8 cellular contexts compared by ENCODE assay signal in genomic region chr1:12454406-12455391, GRCh38.
DNase-seq lines count a peak whose midpoint lies in the region; ATAC-seq and TF ChIP-seq lines count a peak whose summit lies in the region.

No MANE protein-coding gene starts in this region.

- H3K27me3 ChIP-seq in right lobe of liver (no peaks in the 10 kb centered on the region), upper lobe of right lung (no peaks in the 10 kb centered on the region)

- peak overlapping the region; percentile 47 to 84 (median 66) for H3K27ac ChIP-seq in right lobe of liver
- H3K27ac ChIP-seq in upper lobe of right lung: peak overlapping the region; percentile 77
- no peak overlapping the region for H3K27ac ChIP-seq in OCI-LY7 (ENCODE audit: low read depth, low read length, poor library complexity, severe bottlenecking)

- POLR2A ChIA-PET in activated naive CD8-positive, alpha-beta T cell treated with anti-CD3 and anti-CD28 coated beads, Interleukin-2, amount 10 ng/mL, durations not matched to agents 7 days and 5 days (lab: Charles Lee): interaction anchor here (1.2 to 13.3 kb wide), 5 partner anchors 17 to 164 kb away, joined by 3 to 164 read pairs (median 18); partner anchors contain the start of gene DHRS3
- POLR2A ChIA-PET in OCI-LY7 (lab: Charles Lee): no interaction called here

- no peak overlapping the region for H3K4me2 ChIP-seq in OCI-LY7 (ENCODE audit: low read length)

- 16% methylated on average over 3 of the region's 4 CpGs for WGBS in right lobe of liver (ENCODE audit: insufficient coverage, low coverage, low lambda C conversion rate, missing lambda C conversion rate)

- H3K9me3 ChIP-seq in right lobe of liver (no peaks in the 10 kb centered on the region), upper lobe of right lung (no peaks in the 10 kb centered on the region), OCI-LY7 (ENCODE audit: low read length) (no peaks in the 10 kb centered on the region)

- no peaks in the 10 kb centered on the region for H3K79me2 ChIP-seq in OCI-LY7 (ENCODE audit: insufficient read depth, low read depth, low read length)

- ATAC-seq in activated T-cell treated with anti-CD3 and anti-CD28 coated beads, Interleukin-2, amount 50 U/mL, for 4 hours: no peak
- no peak for ATAC-seq in activated naive CD8-positive, alpha-beta T cell treated with anti-CD3 and anti-CD28 coated beads, Interleukin-2, amount 10 ng/mL, durations not matched to agents 7 days and 5 days (ENCODE audit: low read depth)
- peak in 2 of 4 donors; percentile 10 to 23 for ATAC-seq in right lobe of liver
- ATAC-seq in upper lobe of right lung: peak; percentile 59

- no TSS peak for BruUV-seq in OCI-LY7 (replicated peaks; lab: Mats Ljungman, UMichigan)

- no peaks in the 10 kb centered on the region for H3K9me2 ChIP-seq in OCI-LY7 (ENCODE audit: insufficient read depth, low read length)

- H3K36me3 Mint-ChIP-seq in activated T-cell treated with anti-CD3 and anti-CD28 coated beads, Interleukin-2, amount 50 U/mL, for 24 hours (ENCODE audit: low read depth): peaks cover 68% of the 10 kb centered on the region
- H3K36me3 Mint-ChIP-seq in activated T-cell treated with anti-CD3 and anti-CD28 coated beads, Interleukin-2, amount 50 U/mL, for 4 hours (ENCODE audit: insufficient read depth): peaks cover 32% of the 10 kb centered on the region
- peaks cover 37% of the 10 kb centered on the region for H3K36me3 Mint-ChIP-seq in activated naive CD8-positive, alpha-beta T cell treated with anti-CD3 and anti-CD28 coated beads, Interleukin-2, amount 10 ng/mL, durations not matched to agents 7 days and 5 days

- TF ChIP-seq CTCF in right lobe of liver (IDR thresholded peaks at IDR 0.05) (no peak), upper lobe of right lung (IDR thresholded peaks at IDR 0.05) (no peak), OCI-LY7 (conservative IDR thresholded peaks at IDR 0.05; ENCODE audit: low read length) (no peak)

- H3K4me1 Mint-ChIP-seq in activated T-cell treated with anti-CD3 and anti-CD28 coated beads, Interleukin-2, amount 50 U/mL, for 24 hours (ENCODE audit: low read depth): peaks cover 88% of the 10 kb centered on the region
- H3K4me1 Mint-ChIP-seq in activated T-cell treated with anti-CD3 and anti-CD28 coated beads, Interleukin-2, amount 50 U/mL, for 4 hours (ENCODE audit: low read depth): peaks cover 83% of the 10 kb centered on the region
- H3K4me1 Mint-ChIP-seq in activated naive CD8-positive, alpha-beta T cell treated with anti-CD3 and anti-CD28 coated beads, Interleukin-2, amount 10 ng/mL, durations not matched to agents 7 days and 5 days: peaks cover 82% of the 10 kb centered on the region

- H3K27me3 Mint-ChIP-seq in activated T-cell treated with anti-CD3 and anti-CD28 coated beads, Interleukin-2, amount 50 U/mL, for 24 hours: no peaks in the 10 kb centered on the region
- no peaks in the 10 kb centered on the region for H3K27me3 Mint-ChIP-seq in activated T-cell treated with anti-CD3 and anti-CD28 coated beads, Interleukin-2, amount 50 U/mL, for 4 hours (ENCODE audit: low read depth)
- H3K27me3 Mint-ChIP-seq in activated naive CD8-positive, alpha-beta T cell treated with anti-CD3 and anti-CD28 coated beads, Interleukin-2, amount 10 ng/mL, durations not matched to agents 7 days and 5 days: no peaks in the 10 kb centered on the region

- no peaks in the 10 kb centered on the region for H4K20me1 ChIP-seq in OCI-LY7 (ENCODE audit: insufficient read depth, low read length)

- peaks cover 3% of the 10 kb centered on the region for H3K9me3 Mint-ChIP-seq in activated T-cell treated with anti-CD3 and anti-CD28 coated beads, Interleukin-2, amount 50 U/mL, for 24 hours
- no peaks in the 10 kb centered on the region for H3K9me3 Mint-ChIP-seq in activated T-cell treated with anti-CD3 and anti-CD28 coated beads, Interleukin-2, amount 50 U/mL, for 4 hours
- H3K9me3 Mint-ChIP-seq in activated naive CD8-positive, alpha-beta T cell treated with anti-CD3 and anti-CD28 coated beads, Interleukin-2, amount 10 ng/mL, durations not matched to agents 7 days and 5 days: no peaks in the 10 kb centered on the region

- peak overlapping the region; percentile 42 for H3K27ac Mint-ChIP-seq in activated T-cell treated with anti-CD3 and anti-CD28 coated beads, Interleukin-2, amount 50 U/mL, for 24 hours
- peak overlapping the region; percentile 98 for H3K27ac Mint-ChIP-seq in activated naive CD8-positive, alpha-beta T cell treated with anti-CD3 and anti-CD28 coated beads, Interleukin-2, amount 10 ng/mL, durations not matched to agents 7 days and 5 days

- H3K4me3 ChIP-seq in right lobe of liver: no peak overlapping the region
- no peak overlapping the region for H3K4me3 ChIP-seq in upper lobe of right lung
- H3K4me3 ChIP-seq in OCI-LY7 (ENCODE audit: low read depth, low read length, poor library complexity, severe bottlenecking): no peak overlapping the region

- H3K36me3 ChIP-seq in right lobe of liver (no peaks in the 10 kb centered on the region), upper lobe of right lung (peaks cover 4% of the 10 kb centered on the region), OCI-LY7 (ENCODE audit: insufficient read depth, low read length) (peaks cover under 1% of the 10 kb centered on the region; the same call in 1 of the 2 replicates)

- DNase-seq in activated T-cell treated with anti-CD3 and anti-CD28 coated beads, Interleukin-2, amount 50 U/mL, for 24 hours: no peak
- no peak for DNase-seq in activated T-cell treated with anti-CD3 and anti-CD28 coated beads, Interleukin-2, amount 50 U/mL, for 4 hours
- DNase-seq in activated naive CD8-positive, alpha-beta T cell treated with anti-CD3 and anti-CD28 coated beads, Interleukin-2, amount 10 ng/mL, durations not matched to agents 7 days and 5 days: no peak
- DNase-seq in right lobe of liver (no peak), upper lobe of right lung (no peak), SIG-M5 treated with dmso at 0.1 percent for 504 hours (lab: John Stamatoyannopoulos, UW; ENCODE audit: unreplicated experiment) (no peak), OCI-LY7 (ENCODE audit: low spot score) (no peak)
- no peak for DNase-seq in stimulated activated CD4-positive, alpha-beta T cell treated with anti-CD3 and anti-CD28 coated beads, Interleukin-2, amount 100 ng/mL, for 24 hours

- TF ChIP-seq POLR2A in right lobe of liver (IDR thresholded peaks at IDR 0.05): no peak

- intact Hi-C loops in right lobe of liver (cut with DNase I) (loop anchor here (10.0 kb wide), 1 partner anchor 70 kb away; no protein-coding TSS in a partner anchor), upper lobe of right lung (cut with DNase I) (no loop called here), OCI-LY7 (cut with micrococcal nuclease; ENCODE audit: unreplicated experiment) (no loop called here)

- peaks cover 0 to 64% (median 28%) of the 10 kb centered on the region in 4 donors for H3K4me1 ChIP-seq in right lobe of liver
- peaks cover 88% of the 10 kb centered on the region for H3K4me1 ChIP-seq in upper lobe of right lung
- H3K4me1 ChIP-seq in OCI-LY7 (ENCODE audit: insufficient read depth, low read length, poor library complexity, severe bottlenecking): no peaks in the 10 kb centered on the region

- no peak overlapping the region for H3K4me3 Mint-ChIP-seq in activated T-cell treated with anti-CD3 and anti-CD28 coated beads, Interleukin-2, amount 50 U/mL, for 24 hours
- no peak overlapping the region for H3K4me3 Mint-ChIP-seq in activated T-cell treated with anti-CD3 and anti-CD28 coated beads, Interleukin-2, amount 50 U/mL, for 4 hours
- peak overlapping the region; percentile 40 for H3K4me3 Mint-ChIP-seq in activated naive CD8-positive, alpha-beta T cell treated with anti-CD3 and anti-CD28 coated beads, Interleukin-2, amount 10 ng/mL, durations not matched to agents 7 days and 5 days

- H2AFZ ChIP-seq in OCI-LY7 (ENCODE audit: low read length): no peak overlapping the region

- CTCF ChIA-PET in OCI-LY7 (lab: Charles Lee; ENCODE audit: unreplicated experiment): no interaction called here

Comparison
In these comparisons a context has a peak if more than half of its experiments do, and no peak if none do; other contexts are left out.
1. intact Hi-C loops: an anchor here in right lobe of liver (10.0 kb wide); none called in upper lobe of right lung and OCI-LY7.